ENCODE assay signal across 20 cellular contexts in the genomic region with DNA sequence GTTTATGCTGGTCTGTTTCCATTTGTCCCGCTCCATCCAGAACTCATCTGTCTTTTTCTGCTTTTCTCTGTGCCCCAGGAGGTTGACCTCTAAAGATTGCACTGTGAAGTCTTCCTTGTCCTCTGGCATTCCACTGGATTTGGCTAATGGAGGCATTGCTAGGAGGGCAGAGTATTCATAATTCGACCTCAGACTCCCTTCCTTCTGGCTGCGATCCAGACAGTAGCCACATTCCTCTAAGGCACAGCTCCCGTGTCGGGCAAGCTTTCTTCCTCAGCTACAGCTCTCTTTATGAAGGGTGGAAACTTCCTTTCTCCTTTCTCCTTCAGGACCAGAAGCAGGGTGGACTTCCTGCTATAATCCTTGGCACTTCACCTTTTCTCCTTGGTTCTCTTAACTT.
DNase-seq lines count a peak whose midpoint lies in the region; FAIRE-seq and TF ChIP-seq lines count a peak whose summit lies in the region.
"Had no signal": no experiment of that assay in that cellular context is flagged by ENCODE, and none has a peak within 500 bp of the region (broad histone marks: within the 10 kb centered on the region; RNA-seq: fewer than 3 reads in every experiment).

No MANE protein-coding gene starts in this region.

- H3K4me3 ChIP-seq in HEK293 (ENCODE audit: low read depth, low read length): no peak overlapping the region
- H3K4me3 ChIP-seq: gastrocnemius medialis, lower lobe of right lung had no signal

- no peak for TF ChIP-seq CTCF in HEK293 (tag by site-specific recombination; IDR thresholded peaks at IDR 0.05)

- H3K9me3 ChIP-seq in HEK293 (ENCODE audit: control insufficient read depth, insufficient read depth, low read depth, low read length): no peaks in the 10 kb centered on the region
- H3K9me3 ChIP-seq: gastrocnemius medialis, lower lobe of right lung had no signal

- CTCF ChIA-PET in HEK293 (lab: Yijun Ruan, JAX): no interaction called here

- H3K27ac ChIP-seq in HEK293 (ENCODE audit: extremely low read depth, low read depth, low read length): no peak overlapping the region
- H3K27ac ChIP-seq: gastrocnemius medialis, lower lobe of right lung, parathyroid adenoma had no signal

- POLR2A ChIA-PET in HEK293 (lab: Yijun Ruan, JAX): interaction anchor here (1.4 kb wide), 1 partner anchor 176 kb away, joined by 3 read pairs; a partner anchor contains a TSS

- H3K36me3 ChIP-seq in HEK293 (ENCODE audit: control insufficient read depth in 2 of 2, insufficient read depth in 1 of 2, low read length in 2 of 2): no peaks in the 10 kb centered on the region
- H3K36me3 ChIP-seq: gastrocnemius medialis, lower lobe of right lung had no signal

- DNase-seq in astrocyte of the hippocampus (ENCODE audit: low read depth, low spot score): peak; percentile 81
- DNase-seq in kidney glomerular epithelial cell (lab: John Stamatoyannopoulos, UW): peak; percentile 81
- peak; percentile 66 for DNase-seq in urothelium cell line (ENCODE audit: low spot score)
- DNase-seq in NCI-H446 (lab: John Stamatoyannopoulos, UW): no peak
- DNase-seq in globus pallidus (ENCODE audit: low spot score): no peak
- DNase-seq in NCI-H526 (lab: John Stamatoyannopoulos, UW): no peak
- DNase-seq: activated naive CD4-positive, alpha-beta T cell; C1 segment of cervical spinal cord; DMS153; gastrocnemius medialis; lower lobe of right lung; NCI-H1930; NCI-H510A; stimulated activated CD4-positive, alpha-beta T cell treated with anti-CD3 and anti-CD28 coated beads, Interleukin-4, amount 100 ng/mL, for 1 hour; T-cell had no signal

- FAIRE-seq in urothelium cell line (lab: Jason Lieb, UNC): no peak
- FAIRE-seq: colon, endothelial cell of umbilical vein, GM12892 had no signal

- no peaks in the 10 kb centered on the region for H3K4me1 ChIP-seq in HEK293 (ENCODE audit: control insufficient read depth, insufficient read depth, low read length)
- H3K4me1 ChIP-seq: lower lobe of right lung, parathyroid adenoma had no signal

TF ChIP-seq in HEK293, 187 proteins besides CTCF, POLR2A, EP300 and RAD21:
- TF ChIP-seq ZNF2 (tag by site-specific recombination; IDR thresholded peaks at IDR 0.05) (no peak), OSR2 (tag by site-specific recombination; IDR thresholded peaks at IDR 0.05) (peak; percentile 69), GFI1B (tag by site-specific recombination; IDR thresholded peaks at IDR 0.05) (no peak), ZNF19 (tag by site-specific recombination; IDR thresholded peaks at IDR 0.05; ENCODE audit: low read depth) (no peak), ZNF530 (tag by site-specific recombination; IDR thresholded peaks at IDR 0.05; ENCODE audit: low read depth) (no peak)
- TF ChIP-seq, protein P1, sequence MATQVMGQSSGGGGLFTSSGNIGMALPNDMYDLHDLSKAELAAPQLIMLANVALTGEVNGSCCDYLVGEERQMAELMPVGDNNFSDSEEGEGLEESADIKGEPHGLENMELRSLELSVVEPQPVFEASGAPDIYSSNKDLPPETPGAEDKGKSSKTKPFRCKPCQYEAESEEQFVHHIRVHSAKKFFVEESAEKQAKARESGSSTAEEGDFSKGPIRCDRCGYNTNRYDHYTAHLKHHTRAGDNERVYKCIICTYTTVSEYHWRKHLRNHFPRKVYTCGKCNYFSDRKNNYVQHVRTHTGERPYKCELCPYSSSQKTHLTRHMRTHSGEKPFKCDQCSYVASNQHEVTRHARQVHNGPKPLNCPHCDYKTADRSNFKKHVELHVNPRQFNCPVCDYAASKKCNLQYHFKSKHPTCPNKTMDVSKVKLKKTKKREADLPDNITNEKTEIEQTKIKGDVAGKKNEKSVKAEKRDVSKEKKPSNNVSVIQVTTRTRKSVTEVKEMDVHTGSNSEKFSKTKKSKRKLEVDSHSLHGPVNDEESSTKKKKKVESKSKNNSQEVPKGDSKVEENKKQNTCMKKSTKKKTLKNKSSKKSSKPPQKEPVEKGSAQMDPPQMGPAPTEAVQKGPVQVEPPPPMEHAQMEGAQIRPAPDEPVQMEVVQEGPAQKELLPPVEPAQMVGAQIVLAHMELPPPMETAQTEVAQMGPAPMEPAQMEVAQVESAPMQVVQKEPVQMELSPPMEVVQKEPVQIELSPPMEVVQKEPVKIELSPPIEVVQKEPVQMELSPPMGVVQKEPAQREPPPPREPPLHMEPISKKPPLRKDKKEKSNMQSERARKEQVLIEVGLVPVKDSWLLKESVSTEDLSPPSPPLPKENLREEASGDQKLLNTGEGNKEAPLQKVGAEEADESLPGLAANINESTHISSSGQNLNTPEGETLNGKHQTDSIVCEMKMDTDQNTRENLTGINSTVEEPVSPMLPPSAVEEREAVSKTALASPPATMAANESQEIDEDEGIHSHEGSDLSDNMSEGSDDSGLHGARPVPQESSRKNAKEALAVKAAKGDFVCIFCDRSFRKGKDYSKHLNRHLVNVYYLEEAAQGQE (tag by site-specific recombination; IDR thresholded peaks at IDR 0.05): no peak

Comparison
In these comparisons a context has a peak if more than half of its experiments do, and no peak if none do; other contexts are left out.
1. DNase-seq: peak in astrocyte of the hippocampus (single experiment), kidney glomerular epithelial cell (single experiment) and urothelium cell line (single experiment); none in NCI-H446 (0 of 2), globus pallidus (single experiment) and NCI-H526 (0 of 2).